8 cellular contexts compared by ENCODE assay signal in genomic region chrX:39819921-39820849, GRCh38.
A peak's percentile ranks its signal among the peaks of the same experiment; 100 is the strongest.
DNase-seq lines count a peak whose midpoint lies in the region; ATAC-seq and TF ChIP-seq lines count a peak whose summit lies in the region.

No MANE protein-coding gene starts in this region.

- TF ChIP-seq CTCF in heart left ventricle (IDR thresholded peaks at IDR 0.05): no peak
- no peak for TF ChIP-seq CTCF in sigmoid colon (IDR thresholded peaks at IDR 0.05)
- TF ChIP-seq CTCF in Peyer's patch (IDR thresholded peaks at IDR 0.05): no peak

- peak overlapping the region in 1 of 12 donors; percentile 29 for H3K27ac ChIP-seq in heart left ventricle
- no peak overlapping the region for H3K27ac ChIP-seq in sigmoid colon
- no peak overlapping the region for H3K27ac ChIP-seq in Peyer's patch

- peak overlapping the region; percentile 67 for H3K4me3 Mint-ChIP-seq in T-helper 17 cell

- H3K4me1 ChIP-seq in heart left ventricle (peaks cover 0 to 21% (median 5%) of the 10 kb centered on the region in 12 donors), sigmoid colon (peaks cover 0 to 10% (median 2%) of the 10 kb centered on the region in 4 donors), Peyer's patch (no peaks in the 10 kb centered on the region)

- H3K36me3 ChIP-seq in heart left ventricle: no peaks in the 10 kb centered on the region
- H3K36me3 ChIP-seq in sigmoid colon: no peaks in the 10 kb centered on the region
- H3K36me3 ChIP-seq in Peyer's patch: no peaks in the 10 kb centered on the region

- no peaks in the 10 kb centered on the region for H3K36me3 Mint-ChIP-seq in T-helper 17 cell (ENCODE audit: low read depth)

- ATAC-seq in T-helper 17 cell (peak; percentile 47), heart left ventricle (peak in 2 of 4 donors; percentile 18 to 22), GM19452 (IDR thresholded peaks at IDR 0.05; ENCODE audit: unreplicated experiment) (no peak), HG03025 (IDR thresholded peaks at IDR 0.05; ENCODE audit: low FRiP score, unreplicated experiment) (no peak)

- DNase-seq in NCI-H345 (lab: John Stamatoyannopoulos, UW): peak; percentile 12
- DNase-seq in NCI-H345 treated with DMSO at 0.1 percent for 48 hours (lab: John Stamatoyannopoulos, UW; ENCODE audit: unreplicated experiment): no peak
- DNase-seq in T-helper 17 cell: no peak
- peak in 1 of 5 donors; percentile 44 for DNase-seq in heart left ventricle
- DNase-seq in sigmoid colon: no peak
- no peak for DNase-seq in Peyer's patch

- 32 to 42% (median 34%) methylated on average over 30 to 34 of the region's 34 CpGs for WGBS in heart left ventricle, 4 donors
- 44 to 66% methylated on average over 34 of the region's 34 CpGs for WGBS in sigmoid colon, 2 donors

- peaks cover 7% of the 10 kb centered on the region for H3K4me1 Mint-ChIP-seq in T-helper 17 cell

- H3K27me3 ChIP-seq in heart left ventricle (peaks cover 0 to 69% (median 0%) of the 10 kb centered on the region in 9 donors), sigmoid colon (peaks cover 0 to 10% (median 0%) of the 10 kb centered on the region in 3 donors), Peyer's patch (no peaks in the 10 kb centered on the region)

- H3K9me3 ChIP-seq in T-helper 17 cell (ENCODE audit: control insufficient read depth, low read length, poor library complexity, severe bottlenecking): no peaks in the 10 kb centered on the region
- peaks cover 0 to 7% (median 0%) of the 10 kb centered on the region in 12 donors for H3K9me3 ChIP-seq in heart left ventricle
- peaks cover 0 to 3% (median 0%) of the 10 kb centered on the region in 4 donors for H3K9me3 ChIP-seq in sigmoid colon
- peaks cover 0 to 6% (median 0%) of the 10 kb centered on the region in 4 donors for H3K9me3 ChIP-seq in Peyer's patch

- peak overlapping the region in 11 of 12 donors; percentile 17 to 57 (median 50) for H3K4me3 ChIP-seq in heart left ventricle
- H3K4me3 ChIP-seq in sigmoid colon: peak overlapping the region in 3 of 4 donors; percentile 44 to 49 (median 48)
- peak overlapping the region in 1 of 4 donors; percentile 46 for H3K4me3 ChIP-seq in Peyer's patch

- intact Hi-C loops in heart left ventricle (cut with DNase I) (loop anchor here (5.0 to 10.0 kb wide), 16 partner anchors 75 to 645 kb away; partner anchors contain the start of gene BCOR (in 7 of the 10)), sigmoid colon (cut with DNase I) (loop anchor here (5.0 to 10.0 kb wide), 5 partner anchors 85 to 447 kb away; no protein-coding TSS in a partner anchor)

- TF ChIP-seq POLR2A in heart left ventricle (IDR thresholded peaks at IDR 0.05): no peak
- no peak for TF ChIP-seq POLR2A in sigmoid colon (IDR thresholded peaks at IDR 0.05)
- TF ChIP-seq POLR2A in Peyer's patch (IDR thresholded peaks at IDR 0.05): no peak

- TF ChIP-seq EP300 in sigmoid colon (IDR thresholded peaks at IDR 0.05): no peak

- no peaks in the 10 kb centered on the region for H3K27me3 Mint-ChIP-seq in T-helper 17 cell

- H3K27ac Mint-ChIP-seq in T-helper 17 cell: no peak overlapping the region
